29 cellular contexts compared by ENCODE assay signal in the genomic region with DNA sequence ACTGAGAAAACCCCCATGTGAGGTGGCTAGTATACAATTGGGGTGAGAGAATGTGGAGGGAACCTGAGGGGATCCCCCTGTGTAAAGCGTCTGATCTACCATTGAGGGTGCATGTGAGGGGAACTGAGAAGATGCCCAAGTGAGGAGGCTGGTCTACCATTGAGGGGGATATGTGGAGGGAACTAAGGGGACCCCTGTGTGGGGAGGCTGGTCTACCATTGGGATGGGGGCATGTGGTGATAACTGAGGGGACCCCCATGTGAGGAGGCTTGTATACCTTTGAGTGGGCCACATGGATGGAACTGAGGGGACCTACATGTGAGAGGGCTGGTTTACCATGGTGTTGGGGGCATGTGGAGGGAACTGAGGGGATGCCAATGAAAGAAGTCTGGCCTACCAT.
DNase-seq lines count a peak whose midpoint lies in the region; ATAC-seq lines count a peak whose summit lies in the region.
"Had no signal": no experiment of that assay in that cellular context is flagged by ENCODE, and none has a peak within 500 bp of the region (broad histone marks: within the 10 kb centered on the region; RNA-seq: fewer than 3 reads in every experiment).

No MANE protein-coding gene starts in this region.

- H3K4me1 ChIP-seq in aorta (ENCODE audit: control insufficient read depth in 1 of 2, insufficient read depth in 2 of 2, low read length in 2 of 2): no peaks in the 10 kb centered on the region
- H3K4me1 ChIP-seq: body of pancreas, lower lobe of right lung, thyroid gland had no signal

- H3K36me3 Mint-ChIP-seq in activated CD4-positive, alpha-beta T cell treated with anti-CD3 and anti-CD28 coated beads, Interleukin-2, amount 10 ng/mL, durations not matched to agents 7 days and 5 days (ENCODE audit: low read depth): no peaks in the 10 kb centered on the region

- CTCF ChIA-PET in activated CD4-positive, alpha-beta T cell treated with anti-CD3 and anti-CD28 coated beads, Interleukin-2, amount 10 ng/mL, durations not matched to agents 7 days and 5 days (lab: Charles Lee): no interaction called here

- H3K27me3 ChIP-seq in aorta (ENCODE audit: control insufficient read depth in 1 of 2, insufficient read depth in 2 of 2, low read length in 1 of 2): no peaks in the 10 kb centered on the region
- H3K27me3 ChIP-seq: body of pancreas, MG63, ovary, thyroid gland had no signal

- no peaks in the 10 kb centered on the region for H3K36me3 ChIP-seq in aorta (ENCODE audit: control insufficient read depth in 1 of 2, insufficient read depth in 2 of 2, low read length in 1 of 2)
- H3K36me3 ChIP-seq: lower lobe of right lung, MG63, ovary, thyroid gland had no signal

- H3K4me1 Mint-ChIP-seq in activated CD4-positive, alpha-beta T cell treated with anti-CD3 and anti-CD28 coated beads, Interleukin-2, amount 10 ng/mL, durations not matched to agents 7 days and 5 days: no peaks in the 10 kb centered on the region
- H3K4me1 Mint-ChIP-seq: CD8-positive, alpha-beta memory T cell; nephron progenitor cell had no signal

- POLR2A ChIA-PET in activated CD4-positive, alpha-beta T cell treated with anti-CD3 and anti-CD28 coated beads, Interleukin-2, amount 10 ng/mL, durations not matched to agents 7 days and 5 days (lab: Charles Lee): no interaction called here

- WGBS in aorta, 2 donors: 82 to 96% methylated on average over 1 of the region's 1 CpG

- no peaks in the 10 kb centered on the region for H3K9me3 ChIP-seq in aorta (ENCODE audit: control insufficient read depth, low read length)
- H3K9me3 ChIP-seq: body of pancreas, lower lobe of right lung, MG63, mucosa of descending colon, ovary, thyroid gland had no signal

- no peaks in the 10 kb centered on the region for H3K27me3 Mint-ChIP-seq in activated CD4-positive, alpha-beta T cell treated with anti-CD3 and anti-CD28 coated beads, Interleukin-2, amount 10 ng/mL, durations not matched to agents 7 days and 5 days

- no peak for ATAC-seq in aorta (ENCODE audit: low FRiP score)
- ATAC-seq: body of pancreas, lower lobe of right lung, mucosa of descending colon had no signal

- H3K4me3 Mint-ChIP-seq in activated CD4-positive, alpha-beta T cell treated with anti-CD3 and anti-CD28 coated beads, Interleukin-2, amount 10 ng/mL, durations not matched to agents 7 days and 5 days: no peak overlapping the region
- H3K4me3 Mint-ChIP-seq: CD8-positive, alpha-beta memory T cell; nephron progenitor cell; stimulated activated naive CD8-positive, alpha-beta T cell treated with anti-CD3 and anti-CD28 coated beads, Interleukin-15, Interleukin-2, amounts not matched to agents 100 ng/mL and 50 ng/mL, for 24 hours; T-helper 1 cell treated with Interleukin-12 subunit alpha and Interleukin-12 subunit beta and Interleukin-4 antibody, amounts not matched to agents 30 μg/mL and 1 μg/mL, for 36 hours had no signal

- peaks cover 42% of the 10 kb centered on the region for H3K9me3 Mint-ChIP-seq in activated CD4-positive, alpha-beta T cell treated with anti-CD3 and anti-CD28 coated beads, Interleukin-2, amount 10 ng/mL, durations not matched to agents 7 days and 5 days

- H3K4me3 ChIP-seq in aorta (ENCODE audit: low read length in 2 of 2): no peak overlapping the region
- H3K4me3 ChIP-seq: body of pancreas, lower lobe of right lung, MG63, mucosa of descending colon, ovary, SK-N-MC, thyroid gland had no signal

- intact Hi-C loops in posterior vena cava (cut with DNase I): loop anchor here in 1 of 2 donors (1.0 kb wide), 1 partner anchor 43 kb away; no protein-coding TSS in a partner anchor
- intact Hi-C loops in aorta (cut with DNase I): no loop called here

- DNase-seq in activated CD4-positive, alpha-beta T cell treated with anti-CD3 and anti-CD28 coated beads, Interleukin-2, amount 10 ng/mL, durations not matched to agents 7 days and 5 days: peak; percentile 2
- no peak for DNase-seq in activated CD4-positive, alpha-beta T cell treated with anti-CD3 and anti-CD28 coated beads, Interleukin-2, amount 50 U/mL, for 4 hours
- DNase-seq in stimulated activated CD4-positive, alpha-beta T cell treated with anti-CD3 and anti-CD28 coated beads, Interleukin-4, amount 100 ng/mL, for 24 hours: peak; percentile 1
- DNase-seq in stimulated activated CD4-positive, alpha-beta T cell treated with anti-CD3 and anti-CD28 coated beads, Interleukin-4, amount 100 ng/mL, for 4 hours: no peak
- DNase-seq in posterior vena cava (ENCODE audit: low spot score) (peak; percentile 7), aorta (peak; percentile 12 to 16), cerebellar nuclear complex (lab: John Stamatoyannopoulos, UW) (no peak), NCI-H1436 treated with DMSO at 0.1 percent for 48 hours (lab: John Stamatoyannopoulos, UW) (no peak)
- DNase-seq: activated gamma-delta T cell; AML-193; body of pancreas; DMS153; effector memory CD4-positive, alpha-beta T cell; glutamatergic neuron; KBM-7; lower lobe of right lung; MG63; mucosa of descending colon; NCI-H2029 treated with DMSO at 0.1 percent for 48 hours; NCI-H226; NCI-H748 treated with DMSO at 0.1 percent for 48 hours; nephron progenitor cell; RPMI8226; thyroid gland had no signal

- no peak overlapping the region for H3K27ac ChIP-seq in aorta (ENCODE audit: low read depth in 1 of 2, low read length in 2 of 2)
- H3K27ac ChIP-seq: body of pancreas, lower lobe of right lung, ovary, SK-N-MC, thyroid gland had no signal

- H3K27ac Mint-ChIP-seq in activated CD4-positive, alpha-beta T cell treated with anti-CD3 and anti-CD28 coated beads, Interleukin-2, amount 10 ng/mL, durations not matched to agents 7 days and 5 days: no peak overlapping the region
- H3K27ac Mint-ChIP-seq: CD8-positive, alpha-beta memory T cell; nephron progenitor cell; stimulated activated naive CD8-positive, alpha-beta T cell treated with anti-CD3 and anti-CD28 coated beads, Interleukin-15, Interleukin-2, amounts not matched to agents 100 ng/mL and 50 ng/mL, for 24 hours; T-helper 1 cell treated with Interleukin-12 subunit alpha and Interleukin-12 subunit beta and Interleukin-4 antibody, amounts not matched to agents 30 μg/mL and 1 μg/mL, for 36 hours had no signal

Comparison
In these comparisons a context has a peak if more than half of its experiments do, and no peak if none do; other contexts are left out.
1. DNase-seq: peak in activated CD4-positive, alpha-beta T cell treated with anti-CD3 and anti-CD28 coated beads, Interleukin-2, amount 10 ng/mL, durations not matched to agents 7 days and 5 days (single experiment), stimulated activated CD4-positive, alpha-beta T cell treated with anti-CD3 and anti-CD28 coated beads, Interleukin-4, amount 100 ng/mL, for 24 hours (single experiment), posterior vena cava (single experiment) and aorta (2 of 2); none in activated CD4-positive, alpha-beta T cell treated with anti-CD3 and anti-CD28 coated beads, Interleukin-2, amount 50 U/mL, for 4 hours (0 of 2), stimulated activated CD4-positive, alpha-beta T cell treated with anti-CD3 and anti-CD28 coated beads, Interleukin-4, amount 100 ng/mL, for 4 hours (0 of 2), cerebellar nuclear complex (0 of 2) and NCI-H1436 treated with DMSO at 0.1 percent for 48 hours (single experiment).